In the genomic region with DNA sequence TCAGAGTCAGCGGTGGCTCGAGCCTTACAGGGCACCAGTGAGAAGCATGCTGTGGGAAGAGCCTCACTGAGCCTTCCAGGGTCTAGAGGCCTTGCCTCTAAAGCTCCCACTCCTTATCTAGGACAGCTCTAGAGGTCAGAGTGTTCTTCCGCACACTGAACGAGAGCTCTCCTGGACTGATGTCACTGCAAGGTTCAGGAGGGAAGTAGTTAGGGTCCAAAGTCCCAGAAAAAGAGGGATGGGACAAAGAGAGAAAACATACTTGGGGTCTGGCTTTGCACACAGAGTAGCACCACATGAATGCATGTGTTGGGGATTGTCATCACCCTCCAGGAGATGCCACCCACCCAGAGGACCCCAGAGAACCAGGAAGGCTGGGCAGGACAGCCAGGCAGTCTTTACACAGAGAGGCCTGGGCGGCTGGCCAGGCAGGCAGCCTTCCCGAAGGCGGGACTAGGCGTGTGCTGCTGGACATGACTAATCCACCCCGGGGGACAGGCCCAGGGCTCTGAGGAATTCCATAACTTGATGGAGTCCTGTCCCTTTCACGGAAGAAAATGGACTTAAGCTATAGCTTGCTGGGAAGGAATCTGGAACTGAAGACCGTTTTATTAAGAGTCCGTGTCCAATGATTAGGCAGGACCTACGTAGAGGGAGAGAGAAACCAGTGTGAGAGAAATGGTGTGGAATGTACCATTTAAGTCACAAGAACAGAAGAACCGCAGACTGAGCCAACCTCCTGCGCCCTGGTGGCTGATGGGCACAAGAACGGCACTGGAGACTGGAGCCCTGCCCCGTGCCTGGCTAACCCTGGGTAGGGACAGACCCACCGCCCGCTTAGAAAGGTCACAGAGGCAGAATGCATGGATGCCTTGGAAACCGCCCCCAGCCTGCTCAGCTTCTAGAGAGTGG, we compare ENCODE assay signal across 9 cellular contexts. TPM values are rescaled to one million over a fixed set of nuclear protein-coding genes. Genes with fewer than 3 reads are reported as not detected.
A peak's percentile ranks its signal among the peaks of the same experiment; 100 is the strongest.
DNase-seq lines count a peak whose midpoint lies in the region; TF ChIP-seq lines count a peak whose summit lies in the region.
"Had no signal": no experiment of that assay in that cellular context is flagged by ENCODE, and none has a peak within 500 bp of the region (broad histone marks: within the 10 kb centered on the region; RNA-seq: fewer than 3 reads in every experiment).

No MANE protein-coding gene starts in this region.

- H3K4me3 Mint-ChIP-seq in type B pancreatic cell: peak overlapping the region; percentile 68

- no peaks in the 10 kb centered on the region for H3F3A ChIP-seq in MM.1S (ENCODE audit: insufficient read depth, low read length)

- peak overlapping the region in 1 of 2 experiments; percentile 93 for H3K14ac ChIP-seq in mesenchymal stem cell (ENCODE audit: low read length in 2 of 2)

- H2BK15ac ChIP-seq in mesenchymal stem cell (ENCODE audit: low read depth, poor library complexity, severe bottlenecking) (no peak overlapping the region), mesendoderm (replicated peaks; ENCODE audit: low read depth) (no peak overlapping the region)

- H3K9ac ChIP-seq in mesenchymal stem cell (ENCODE audit: low read length): peak overlapping the region; percentile 67
- H3K9ac ChIP-seq in MM.1S (ENCODE audit: low read length): no peak overlapping the region
- no peak overlapping the region for H3K9ac ChIP-seq in mesendoderm (ENCODE audit: low read length)

- no peak for TF ChIP-seq CTCF in type B pancreatic cell (conservative IDR thresholded peaks at IDR 0.05)
- no peak for TF ChIP-seq CTCF in MM.1S (IDR thresholded peaks at IDR 0.05; ENCODE audit: low read length)

- H3K23ac ChIP-seq in mesenchymal stem cell (ENCODE audit: low read length in 2 of 2) (no peak overlapping the region), mesendoderm (ENCODE audit: low read length) (no peak overlapping the region)

- H3K27me3 Mint-ChIP-seq in type B pancreatic cell: no peaks in the 10 kb centered on the region

- no peaks in the 10 kb centered on the region for H3K9me3 Mint-ChIP-seq in type B pancreatic cell

- H4K5ac ChIP-seq in mesendoderm (ENCODE audit: low read length): no peak overlapping the region

- H3K36me3 Mint-ChIP-seq in type B pancreatic cell: peaks cover 14% of the 10 kb centered on the region

- H3K9me3 ChIP-seq in ectodermal cell (ENCODE audit: control insufficient read depth, low read length) (no peaks in the 10 kb centered on the region), mesenchymal stem cell (ENCODE audit: control insufficient read depth, low read length) (no peaks in the 10 kb centered on the region), MM.1S (replicated peaks; ENCODE audit: insufficient read depth, low read length) (no peaks in the 10 kb centered on the region)
- no peaks in the 10 kb centered on the region for H3K9me3 ChIP-seq in effector memory CD4-positive, alpha-beta T cell (ENCODE audit: control insufficient read depth, low read length)

- peaks cover 48% of the 10 kb centered on the region for H3K79me1 ChIP-seq in mesenchymal stem cell (replicated peaks; ENCODE audit: low read length, poor library complexity, severe bottlenecking)
- peaks cover 25% of the 10 kb centered on the region for H3K79me1 ChIP-seq in mesendoderm (ENCODE audit: low read length)

- no peak overlapping the region for H3K4me2 ChIP-seq in mesenchymal stem cell (ENCODE audit: low read length, poor library complexity, severe bottlenecking)
- no peak overlapping the region for H3K4me2 ChIP-seq in MM.1S (ENCODE audit: low read depth, low read length)
- H3K4me2 ChIP-seq in mesendoderm (ENCODE audit: low read length): no peak overlapping the region

- H3K27ac ChIP-seq in ectodermal cell (ENCODE audit: insufficient read depth, low read depth, low read length, poor library complexity, severe bottlenecking): peak overlapping the region; percentile 26
- peak overlapping the region; percentile 89 for H3K27ac ChIP-seq in mesenchymal stem cell (ENCODE audit: low read length, poor library complexity, severe bottlenecking)
- H3K27ac ChIP-seq in effector memory CD4-positive, alpha-beta T cell (ENCODE audit: insufficient read depth, low read length, poor library complexity, severe bottlenecking): no peak overlapping the region
- no peak overlapping the region for H3K27ac ChIP-seq in MM.1S (ENCODE audit: low read length)
- H3K27ac ChIP-seq in mesendoderm (ENCODE audit: low read depth, low read length): no peak overlapping the region

- H2AFZ ChIP-seq in mesenchymal stem cell (ENCODE audit: low read depth, low read length) (no peak overlapping the region), MM.1S (ENCODE audit: low read length) (no peak overlapping the region)

- no peak overlapping the region for H3K56ac ChIP-seq in mesendoderm (ENCODE audit: low read length)

- 95% methylated on average over 20 of the region's 20 CpGs for WGBS in ectodermal cell, 2 experiments
- WGBS in mesenchymal stem cell: 57% methylated on average over 20 of the region's 20 CpGs
- no CpG with 5 or more reads among the region's 20 CpGs for WGBS in mesendoderm (ENCODE audit: extremely low coverage, insufficient coverage, low lambda C conversion rate)

- H2BK120ac ChIP-seq in mesenchymal stem cell (ENCODE audit: low read depth, low read length): no peak overlapping the region
- no peak overlapping the region for H2BK120ac ChIP-seq in mesendoderm (ENCODE audit: low read depth, low read length)

- H3K36me3 ChIP-seq in ectodermal cell (ENCODE audit: control insufficient read depth, insufficient read depth, low read length): peaks cover 34% of the 10 kb centered on the region
- H3K36me3 ChIP-seq in mesenchymal stem cell (ENCODE audit: control insufficient read depth in 1 of 2, insufficient read depth in 2 of 2, low read depth in 1 of 2, low read length in 2 of 2): peaks cover 60 to 71% of the 10 kb centered on the region in 2 experiments
- H3K36me3 ChIP-seq in effector memory CD4-positive, alpha-beta T cell (ENCODE audit: control insufficient read depth, insufficient read depth, low read length): peaks cover 93% of the 10 kb centered on the region
- H3K36me3 ChIP-seq in MM.1S (replicated peaks; ENCODE audit: insufficient read depth, low read length): peaks cover 6% of the 10 kb centered on the region; the same call in 1 of the 2 replicates
- peaks cover 32% of the 10 kb centered on the region for H3K36me3 ChIP-seq in mesendoderm (ENCODE audit: control insufficient read depth, insufficient read depth, low read length)

- H2AK5ac ChIP-seq in mesenchymal stem cell (ENCODE audit: low read length, severe bottlenecking) (peak overlapping the region; percentile 78), mesendoderm (ENCODE audit: low read length) (no peak overlapping the region)

- H2BK12ac ChIP-seq in mesenchymal stem cell (ENCODE audit: low read length in 2 of 2): peak overlapping the region in 1 of 2 experiments; percentile 87

- no peak overlapping the region for H4K8ac ChIP-seq in mesenchymal stem cell (ENCODE audit: low read length)
- no peak overlapping the region for H4K8ac ChIP-seq in mesendoderm (ENCODE audit: low read depth, low read length)

- no peaks in the 10 kb centered on the region for H4K20me1 ChIP-seq in MM.1S (ENCODE audit: insufficient read depth, low read length)

- peaks cover 35% of the 10 kb centered on the region for H3K4me1 ChIP-seq in ectodermal cell (ENCODE audit: control insufficient read depth, insufficient read depth, low read length)
- peaks cover 67% of the 10 kb centered on the region for H3K4me1 ChIP-seq in mesenchymal stem cell (ENCODE audit: control insufficient read depth, insufficient read depth, low read depth, low read length)
- no peaks in the 10 kb centered on the region for H3K4me1 ChIP-seq in effector memory CD4-positive, alpha-beta T cell (ENCODE audit: control insufficient read depth, insufficient read depth, low read length, poor library complexity, severe bottlenecking)
- no peaks in the 10 kb centered on the region for H3K4me1 ChIP-seq in MM.1S (ENCODE audit: low read length)
- no peaks in the 10 kb centered on the region for H3K4me1 ChIP-seq in mesendoderm (ENCODE audit: control insufficient read depth, low read depth, low read length)

- no peaks in the 10 kb centered on the region for H3K9me2 ChIP-seq in MM.1S (replicated peaks; ENCODE audit: insufficient read depth, low read length)

- H3K4ac ChIP-seq in mesenchymal stem cell (ENCODE audit: low read depth in 1 of 2, low read length in 2 of 2) (peak overlapping the region in 1 of 2 experiments; percentile 14), mesendoderm (ENCODE audit: low read depth, low read length) (no peak overlapping the region)

- peaks cover 39% of the 10 kb centered on the region for H3K79me2 ChIP-seq in MM.1S (ENCODE audit: low read length)
- H3K79me2 ChIP-seq in mesendoderm (ENCODE audit: control insufficient read depth, insufficient read depth, low read length): peaks cover 19% of the 10 kb centered on the region

- DNase-seq in M059J (ENCODE audit: low read depth) (peak; percentile 93), mesenchymal stem cell (peak; percentile 88), type B pancreatic cell (ENCODE audit: extremely low spot score, unreplicated experiment) (no peak), MM.1S (no peak), mesendoderm (no peak)
- DNase-seq in stimulated activated CD4-positive, alpha-beta T cell treated with anti-CD3 and anti-CD28 coated beads, Interleukin-4, amount 100 ng/mL, for 1 hour: no peak
- no peak for DNase-seq in effector memory CD4-positive, alpha-beta T cell

- H3K27me3 ChIP-seq in ectodermal cell (ENCODE audit: control insufficient read depth, insufficient read depth, low read length, poor library complexity, severe bottlenecking) (no peaks in the 10 kb centered on the region), mesenchymal stem cell (ENCODE audit: control insufficient read depth in 1 of 2, insufficient read depth in 1 of 2, low read length in 2 of 2) (no peaks in the 10 kb centered on the region), MM.1S (replicated peaks; ENCODE audit: insufficient read depth, low read length) (no peaks in the 10 kb centered on the region), mesendoderm (ENCODE audit: insufficient read depth, low read length, poor library complexity) (no peaks in the 10 kb centered on the region)
- H3K27me3 ChIP-seq in effector memory CD4-positive, alpha-beta T cell (replicated peaks; ENCODE audit: control insufficient read depth, insufficient read depth, low read length, poor library complexity, severe bottlenecking): no peaks in the 10 kb centered on the region

- H3K4me3 ChIP-seq in ectodermal cell (ENCODE audit: insufficient read depth, low read depth, low read length): no peak overlapping the region
- peak overlapping the region in 1 of 2 experiments; percentile 20 for H3K4me3 ChIP-seq in mesenchymal stem cell (ENCODE audit: insufficient read depth in 1 of 2, low read depth in 1 of 2, low read length in 2 of 2)
- no peak overlapping the region for H3K4me3 ChIP-seq in effector memory CD4-positive, alpha-beta T cell (ENCODE audit: insufficient read depth, low read depth, low read length, poor library complexity, severe bottlenecking)
- no peak overlapping the region for H3K4me3 ChIP-seq in MM.1S (ENCODE audit: low read length)
- no peak overlapping the region for H3K4me3 ChIP-seq in mesendoderm (ENCODE audit: low read length)

- H2BK5ac ChIP-seq in mesenchymal stem cell (ENCODE audit: low read depth, low read length, poor library complexity, severe bottlenecking) (no peak overlapping the region), mesendoderm (ENCODE audit: low read length) (no peak overlapping the region)

- H3K27ac Mint-ChIP-seq in type B pancreatic cell: peak overlapping the region; percentile 82

- H3K18ac ChIP-seq in mesenchymal stem cell (ENCODE audit: low read depth in 1 of 2, low read length in 2 of 2): peak overlapping the region in 1 of 2 experiments; percentile 75
- no peak overlapping the region for H3K18ac ChIP-seq in mesendoderm (ENCODE audit: low read length)

- peak overlapping the region; percentile 46 for H4K91ac ChIP-seq in mesenchymal stem cell (ENCODE audit: low read length)

- peaks cover 9% of the 10 kb centered on the region for H3K4me1 Mint-ChIP-seq in type B pancreatic cell (ENCODE audit: unreplicated experiment)

RNA-seq across cellular contexts. Expression of a gene that starts 16.7 kb away (rescaled TPM):
- total RNA-seq in M059J (2014; rRNA removed; shearing (Covaris generic)): not detected in 2 replicates
- 6.4 TPM for polyA plus RNA-seq in ectodermal cell (2013, experiment 1 of 4)
- 5.5 TPM for polyA plus RNA-seq in ectodermal cell (2013, experiment 2 of 4)
- polyA plus RNA-seq in ectodermal cell (2013, experiment 3 of 4): 5.9 TPM
- polyA plus RNA-seq in ectodermal cell (2013, experiment 4 of 4): 5.3 TPM
- 0.01 TPM for polyA plus RNA-seq in mesenchymal stem cell (2013, experiment 1 of 2)
- polyA plus RNA-seq in mesenchymal stem cell (2013, experiment 2 of 2): not detected
- 5.1 and 9.4 TPM in 2 replicates for total RNA-seq in type B pancreatic cell (ENCODE audit: low replicate concordance)
- polyA plus RNA-seq in mesendoderm (2013, experiment 1 of 2): 20.0 TPM
- 20.1 TPM for polyA plus RNA-seq in mesendoderm (2013, experiment 2 of 2)

RNA-seq across cellular contexts. Expression of a gene that starts 48.1 kb away (rescaled TPM):
- total RNA-seq in M059J (2014; rRNA removed; shearing (Covaris generic)): 0.66 and 2.4 TPM in 2 replicates
- 86.2 TPM for polyA plus RNA-seq in ectodermal cell (2013, experiment 1 of 4)
- 106 TPM for polyA plus RNA-seq in ectodermal cell (2013, experiment 2 of 4)
- 83.2 TPM for polyA plus RNA-seq in ectodermal cell (2013, experiment 3 of 4)
- 89.4 TPM for polyA plus RNA-seq in ectodermal cell (2013, experiment 4 of 4)
- polyA plus RNA-seq in mesenchymal stem cell (2013, experiment 1 of 2): 30.2 TPM
- polyA plus RNA-seq in mesenchymal stem cell (2013, experiment 2 of 2): 28.8 TPM
- 119 and 139 TPM in 2 replicates for total RNA-seq in type B pancreatic cell (ENCODE audit: low replicate concordance)
- 22.0 TPM for polyA plus RNA-seq in mesendoderm (2013, experiment 1 of 2)
- polyA plus RNA-seq in mesendoderm (2013, experiment 2 of 2): 22.6 TPM
- total RNA-seq: activated CD8-positive, alpha-beta memory T cell treated with anti-CD3 and anti-CD28 coated beads for 36 hours had no signal

Comparison
In these comparisons a context has a peak if more than half of its experiments do, and no peak if none do; other contexts are left out.
1. DNase-seq: peak in M059J (single experiment) and mesenchymal stem cell (single experiment); none in type B pancreatic cell (single experiment), stimulated activated CD4-positive, alpha-beta T cell treated with anti-CD3 and anti-CD28 coated beads, Interleukin-4, amount 100 ng/mL, for 1 hour (single experiment), effector memory CD4-positive, alpha-beta T cell (0 of 3), MM.1S (single experiment) and mesendoderm (single experiment).
2. H3K27ac ChIP-seq: peak in ectodermal cell (single experiment) and mesenchymal stem cell (single experiment); none in effector memory CD4-positive, alpha-beta T cell (single experiment), MM.1S (single experiment) and mesendoderm (single experiment).
3. RNA of a gene that starts 48.1 kb away (total RNA-seq): 119 to 139 TPM in type B pancreatic cell; 0.66 to 2.4 TPM in M059J; every median in the first group is over 10 times any median in the second.